ENCODE assay signal across 20 cellular contexts in genomic region chr19:5156231-5156986, GRCh38.
DNase-seq lines count a peak whose midpoint lies in the region; ATAC-seq, FAIRE-seq and TF ChIP-seq lines count a peak whose summit lies in the region.
"Had no signal": no experiment of that assay in that cellular context is flagged by ENCODE, and none has a peak within 500 bp of the region (broad histone marks: within the 10 kb centered on the region; RNA-seq: fewer than 3 reads in every experiment).

No MANE protein-coding gene starts in this region.

- no peak for TF ChIP-seq RAD21 in H1 (IDR thresholded peaks at IDR 0.05 in 1 of 2, conservative IDR thresholded peaks at IDR 0.05 in 1 of 2; ENCODE audit: low read depth in 2 of 2, low read length in 2 of 2)

- H2BK5ac ChIP-seq in H1 (ENCODE audit: low read depth, low read length), result no peak overlapping the region

- H3K4me3 ChIP-seq in BE2C (ENCODE audit: low read depth, low read length) (no peak overlapping the region), H1 (ENCODE audit: extremely low read depth in 1 of 4, insufficient read depth in 2 of 4, low read depth in 3 of 4, low read length in 4 of 4) (no peak overlapping the region)
- H3K4me3 ChIP-seq: HAP-1, SK-N-MC, upper lobe of left lung had no signal

- WGBS in H1 (ENCODE audit: extremely low coverage in 1 of 2, insufficient coverage in 1 of 2, insufficient read length in 1 of 2, insufficient replicate concordance in 2 of 2, low coverage in 1 of 2, low lambda C conversion rate in 2 of 2, missing lambda C conversion rate in 1 of 2), 2 experiments, result 73% methylated on average over 22 of the region's 23 CpGs; no CpG with 5 or more reads in 1 of the 2 experiments

- H2BK20ac ChIP-seq in H1 (ENCODE audit: low read length), result no peak overlapping the region

- H2BK12ac ChIP-seq in H1 (ENCODE audit: low read depth, low read length), result no peak overlapping the region

- H3K9me3 Mint-ChIP-seq in neural crest cell, result no peaks in the 10 kb centered on the region
- H3K9me3 Mint-ChIP-seq: activated CD4-positive, alpha-beta T cell treated with anti-CD3 and anti-CD28 coated beads, Interleukin-2, amount 10 ng/mL, durations not matched to agents 24 days and 14 days had no signal

- no peaks in the 10 kb centered on the region for H3K23me2 ChIP-seq in H1 (ENCODE audit: low read depth, low read length)

- no peaks in the 10 kb centered on the region for H3K79me2 ChIP-seq in H1 (ENCODE audit: control insufficient read depth in 1 of 2, insufficient read depth in 2 of 2, low read length in 2 of 2)

- FAIRE-seq in H1 (lab: Jason Lieb, UNC), result no peak

- peak overlapping the region; percentile 9 for H4K91ac ChIP-seq in H1 (replicated peaks; ENCODE audit: insufficient read length, low read length)

- POLR2A ChIA-PET in H1 (lab: Charles Lee; ENCODE audit: partially characterized antibody), result interaction anchor here (0.7 kb wide), 2 partner anchors 14 to 23 kb away, joined by 3 read pairs; no protein-coding TSS in a partner anchor

- TF ChIP-seq EP300 in H1 (IDR thresholded peaks at IDR 0.05; ENCODE audit: borderline replicate concordance in 1 of 2, low read depth in 2 of 2, low read length in 2 of 2), result no peak

- no peak overlapping the region; the same call in 1 of the 2 replicates for H3K18ac ChIP-seq in H1 (ENCODE audit: extremely low read depth, low read length)

- H3K4me1 ChIP-seq in BE2C (peaks cover 7% of the 10 kb centered on the region; the same call in 1 of the 2 replicates), H1 (replicated peaks in 1 of 4; ENCODE audit: control insufficient read depth in 3 of 4, insufficient read depth in 4 of 4, low read length in 3 of 4) (peaks cover 0 to 9% (median 5%) of the 10 kb centered on the region in 4 experiments; a peak in 4 of 7 replicates)
- H3K4me1 ChIP-seq: HAP-1, upper lobe of left lung had no signal

- no peak overlapping the region for H2AK5ac ChIP-seq in H1 (ENCODE audit: low read depth, low read length)

- H2AFZ ChIP-seq in H1 (ENCODE audit: low read length), result no peak overlapping the region

- no peaks in the 10 kb centered on the region for H3K36me3 ChIP-seq in BE2C
- peaks cover 0 to 2% (median 0%) of the 10 kb centered on the region in 4 experiments; a peak in 1 of 8 replicates for H3K36me3 ChIP-seq in H1 (ENCODE audit: control insufficient read depth in 2 of 4, insufficient read depth in 4 of 4, low read length in 3 of 4)
- H3K36me3 ChIP-seq: HAP-1 had no signal

- no peaks in the 10 kb centered on the region for H3K27me3 Mint-ChIP-seq in neural crest cell (ENCODE audit: low read depth)
- H3K27me3 Mint-ChIP-seq: activated CD4-positive, alpha-beta T cell treated with anti-CD3 and anti-CD28 coated beads, Interleukin-2, amount 10 ng/mL, durations not matched to agents 24 days and 14 days; stimulated activated naive CD8-positive, alpha-beta T cell treated with anti-CD3 and anti-CD28 coated beads, Interleukin-15, amount 100 ng/mL, for 72 hours had no signal

- H2BK120ac ChIP-seq in H1 (replicated peaks; ENCODE audit: low read depth, low read length), result no peak overlapping the region

- no peak overlapping the region for H4K5ac ChIP-seq in H1 (ENCODE audit: insufficient read length, low read depth, low read length)

- peaks cover 16% of the 10 kb centered on the region for H3K4me1 Mint-ChIP-seq in neural crest cell
- H3K4me1 Mint-ChIP-seq: activated CD4-positive, alpha-beta T cell treated with anti-CD3 and anti-CD28 coated beads, Interleukin-2, amount 10 ng/mL, durations not matched to agents 24 days and 14 days had no signal

- H3K9ac ChIP-seq in H1 (replicated peaks in 1 of 4; ENCODE audit: extremely low read depth in 1 of 4, low read depth in 3 of 4, low read length in 3 of 4), result no peak overlapping the region; a peak in 1 of 7 replicates
- H3K9ac ChIP-seq: KMS-11 had no signal

- no peak overlapping the region for H2BK15ac ChIP-seq in H1 (ENCODE audit: low read length)

- peak overlapping the region; percentile 81 for H3K27ac Mint-ChIP-seq in neural crest cell (ENCODE audit: unreplicated experiment)
- H3K27ac Mint-ChIP-seq: activated CD4-positive, alpha-beta T cell treated with anti-CD3 and anti-CD28 coated beads, Interleukin-2, amount 10 ng/mL, durations not matched to agents 24 days and 14 days had no signal

- H3K4me3 Mint-ChIP-seq in neural crest cell, result peak overlapping the region; percentile 27
- H3K4me3 Mint-ChIP-seq: activated CD4-positive, alpha-beta T cell treated with anti-CD3 and anti-CD28 coated beads, Interleukin-2, amount 10 ng/mL, durations not matched to agents 24 days and 14 days; stimulated activated naive CD8-positive, alpha-beta T cell treated with anti-CD3 and anti-CD28 coated beads, Interleukin-15, amount 100 ng/mL, for 72 hours had no signal

- H3K23ac ChIP-seq in H1 (ENCODE audit: insufficient read length), result no peak overlapping the region

- no peaks in the 10 kb centered on the region for H3K79me1 ChIP-seq in H1 (ENCODE audit: low read depth, low read length)

- no peak overlapping the region; the same call in 1 of the 2 replicates for H4K8ac ChIP-seq in H1 (ENCODE audit: extremely low read depth, insufficient read depth, low read length)

- no peak overlapping the region for H3K56ac ChIP-seq in H1 (replicated peaks; ENCODE audit: insufficient read length, low read depth, low read length)

- DNase-seq in BE2C, result peak; percentile 53
- peak; percentile 5 for DNase-seq in HuH-7.5 (ENCODE audit: low spot score)
- no peak for DNase-seq in H1 (ENCODE audit: low read depth in 1 of 2, low spot score in 2 of 2)
- DNase-seq in neural crest cell (ENCODE audit: low read depth, low spot score), result no peak
- no peak for DNase-seq in cerebellum (ENCODE audit: low spot score)
- DNase-seq in SHP77 treated with DMSO at 0.1 percent for 48 hours (lab: John Stamatoyannopoulos, UW), result no peak
- DNase-seq in DMS153 treated with DMSO at 0.1 percent for 48 hours (lab: John Stamatoyannopoulos, UW; ENCODE audit: unreplicated experiment), result no peak
- DNase-seq: activated CD4-positive, alpha-beta T cell treated with anti-CD3 and anti-CD28 coated beads, Interleukin-2, amount 10 ng/mL, durations not matched to agents 24 days and 14 days; activated naive CD4-positive, alpha-beta T cell; cerebellar nuclear complex; NCI-H1048; NCI-H2081 treated with DMSO at 0.1 percent for 48 hours; OCI-M1; stimulated activated naive CD8-positive, alpha-beta T cell treated with anti-CD3 and anti-CD28 coated beads, Interleukin-15, amount 100 ng/mL, for 72 hours had no signal

- CTCF ChIA-PET in H1 (lab: Charles Lee; ENCODE audit: partially characterized antibody), result interaction anchor here (0.8 to 4.2 kb wide), 5 partner anchors 11 to 108 kb away, joined by 3 to 25 read pairs (median 6); no protein-coding TSS in a partner anchor

- no peak overlapping the region for H3K4ac ChIP-seq in H1 (replicated peaks; ENCODE audit: insufficient read length, low read depth, low read length)

- peaks cover 2% of the 10 kb centered on the region; the same call in 1 of the 2 replicates for H3K27me3 ChIP-seq in BE2C
- H3K27me3 ChIP-seq in H1 (replicated peaks in 1 of 4; ENCODE audit: control insufficient read depth in 3 of 4, extremely low read depth in 1 of 4, insufficient read depth in 3 of 4, low read length in 3 of 4), result no peaks in the 10 kb centered on the region
- H3K27me3 ChIP-seq: upper lobe of left lung had no signal

- no peak for TF ChIP-seq POLR2A in H1 (IDR thresholded peaks at IDR 0.05; ENCODE audit: control extremely low read depth in 1 of 2, low read depth in 2 of 2, low read length in 2 of 2)

- TF ChIP-seq CTCF in BE2C (IDR thresholded peaks at IDR 0.05; ENCODE audit: low read depth, low read length) (no peak), H1 (IDR thresholded peaks at IDR 0.05; ENCODE audit: control extremely low read depth in 1 of 3, insufficient read depth in 1 of 3, low read depth in 1 of 3, low read length in 3 of 3) (no peak), neural crest cell (conservative IDR thresholded peaks at IDR 0.05) (no peak)

- H3K4me2 ChIP-seq in H1 (ENCODE audit: insufficient read depth in 1 of 2, low read depth in 2 of 2, low read length in 2 of 2), result no peak overlapping the region
- H3K4me2 ChIP-seq: KMS-11 had no signal

- H3K9me3 ChIP-seq in BE2C, result peaks cover 4% of the 10 kb centered on the region
- peaks cover 0 to 7% of the 10 kb centered on the region in 2 experiments; a peak in 1 of 4 replicates for H3K9me3 ChIP-seq in H1 (ENCODE audit: insufficient read depth in 2 of 2, low read depth in 1 of 2, low read length in 1 of 2)

- peaks cover 3% of the 10 kb centered on the region for H3K36me3 Mint-ChIP-seq in neural crest cell (ENCODE audit: low read depth)

- ATAC-seq in HG03045 (IDR thresholded peaks at IDR 0.05; ENCODE audit: unreplicated experiment), result no peak
- ATAC-seq: sciatic nerve; stimulated activated naive CD8-positive, alpha-beta T cell treated with anti-CD3 and anti-CD28 coated beads, Interleukin-15, amount 100 ng/mL, for 72 hours had no signal

- H4K20me1 ChIP-seq in H1 (replicated peaks in 1 of 2; ENCODE audit: control insufficient read depth in 1 of 2, insufficient read depth in 2 of 2, low read length in 2 of 2), result no peaks in the 10 kb centered on the region

- H3K14ac ChIP-seq in H1 (ENCODE audit: insufficient read length), result no peak overlapping the region

- no peak overlapping the region for H3K27ac ChIP-seq in H1 (ENCODE audit: low read depth, low read length)
- H3K27ac ChIP-seq: KMS-11, SK-N-MC, upper lobe of left lung had no signal

TF ChIP-seq in H1, 55 proteins besides CTCF, POLR2A, EP300 and RAD21:
- TF ChIP-seq POLR2AphosphoS5 (IDR thresholded peaks at IDR 0.05; ENCODE audit: low read depth, low read length) (no peak), CREB1 (IDR thresholded peaks at IDR 0.05) (no peak), POU5F1 (IDR thresholded peaks at IDR 0.05; ENCODE audit: low read depth, low read length) (no peak), TCF12 (IDR thresholded peaks at IDR 0.05; ENCODE audit: low read depth, low read length) (no peak), NRF1 (IDR thresholded peaks at IDR 0.05; ENCODE audit: low read depth, low read length) (no peak), HDAC2 (IDR thresholded peaks at IDR 0.05; ENCODE audit: borderline replicate concordance in 1 of 2, low read depth in 2 of 2, low read length in 2 of 2) (no peak), JUND (IDR thresholded peaks at IDR 0.05; ENCODE audit: low read length) (no peak), BCL11A (IDR thresholded peaks at IDR 0.05; ENCODE audit: low read depth in 2 of 2, low read length in 2 of 2) (no peak)

Comparison
In these comparisons a context has a peak if more than half of its experiments do, and no peak if none do; other contexts are left out.
1. DNase-seq: peak in BE2C (single experiment) and HuH-7.5 (single experiment); none in H1 (0 of 2), neural crest cell (single experiment), cerebellum (single experiment), SHP77 treated with DMSO at 0.1 percent for 48 hours (single experiment) and DMS153 treated with DMSO at 0.1 percent for 48 hours (single experiment).